In genomic region chr17:59331929-59332889, GRCh38 we compare ENCODE assay signal across 8 cellular contexts. TPM values are rescaled to one million over a fixed set of nuclear protein-coding genes. Genes with fewer than 3 reads are reported as not detected.
DNase-seq lines count a peak whose midpoint lies in the region; ATAC-seq and TF ChIP-seq lines count a peak whose summit lies in the region.

No MANE protein-coding gene starts in this region.

- H3K4me3 Mint-ChIP-seq in activated naive CD8-positive, alpha-beta T cell treated with anti-CD3 and anti-CD28 coated beads for 36 hours = peak overlapping the region; percentile 87

- intact Hi-C loops in left cardiac atrium (cut with DNase I) = loop anchor here (5.0 to 10.0 kb wide), 3 partner anchors 35 to 110 kb away; no protein-coding TSS in a partner anchor

- peak overlapping the region; percentile 62 for H3K4me3 ChIP-seq in NB4 (ENCODE audit: low read depth, low read length)

- no peaks in the 10 kb centered on the region for H3K9me3 Mint-ChIP-seq in activated naive CD8-positive, alpha-beta T cell treated with anti-CD3 and anti-CD28 coated beads for 36 hours

- TF ChIP-seq POLR2A in NB4 (IDR thresholded peaks at IDR 0.05; ENCODE audit: extremely low read depth, insufficient read length) = no peak

- H3K27ac Mint-ChIP-seq in activated naive CD8-positive, alpha-beta T cell treated with anti-CD3 and anti-CD28 coated beads for 36 hours = peak overlapping the region; percentile 79

- no peaks in the 10 kb centered on the region for H3K27me3 Mint-ChIP-seq in activated naive CD8-positive, alpha-beta T cell treated with anti-CD3 and anti-CD28 coated beads for 36 hours

- no peak for TF ChIP-seq CTCF in NB4 (IDR thresholded peaks at IDR 0.05; ENCODE audit: low read depth, low read length)

- peaks cover 69% of the 10 kb centered on the region for H3K4me1 Mint-ChIP-seq in activated naive CD8-positive, alpha-beta T cell treated with anti-CD3 and anti-CD28 coated beads for 36 hours

- no peaks in the 10 kb centered on the region for H3K36me3 Mint-ChIP-seq in activated naive CD8-positive, alpha-beta T cell treated with anti-CD3 and anti-CD28 coated beads for 36 hours

- peak; percentile 16 for ATAC-seq in GM21447 (IDR thresholded peaks at IDR 0.05; ENCODE audit: unreplicated experiment)
- ATAC-seq in left cardiac atrium = peak; percentile 45 to 60
- no peak for ATAC-seq in HG03139 (IDR thresholded peaks at IDR 0.05; ENCODE audit: unreplicated experiment)

- DNase-seq in CD1c-positive myeloid dendritic cell (ENCODE audit: extremely low spot score) = peak; percentile 55
- peak; percentile 64 for DNase-seq in NB4 (ENCODE audit: low read depth)
- DNase-seq in activated naive CD8-positive, alpha-beta T cell treated with anti-CD3 and anti-CD28 coated beads for 36 hours = peak; percentile 53
- DNase-seq in left cardiac atrium = peak; percentile 72
- peak; percentile 24 for DNase-seq in pons (ENCODE audit: low spot score)
- no peak for DNase-seq in COR-L47 (lab: John Stamatoyannopoulos, UW)

RNA-seq across cellular contexts. Expression of gene YPEL2, which starts 0.8 kb away (rescaled TPM):
- total RNA-seq in activated naive CD8-positive, alpha-beta T cell treated with anti-CD3 and anti-CD28 coated beads for 36 hours = 1 to 10 TPM; 4.4 to 4.7 TPM
- 10 to 100 TPM; 10.5 to 25.4 TPM for total RNA-seq in left cardiac atrium
